22 cellular contexts compared by ENCODE assay signal in genomic region chr1:155326659-155327058, GRCh38. TPM values are rescaled to one million over a fixed set of nuclear protein-coding genes. Genes with fewer than 3 reads are reported as not detected.
DNase-seq lines count a peak whose midpoint lies in the region; ATAC-seq and TF ChIP-seq lines count a peak whose summit lies in the region.
"Had no signal": no experiment of that assay in that cellular context is flagged by ENCODE, and none has a peak within 500 bp of the region (broad histone marks: within the 10 kb centered on the region; RNA-seq: fewer than 3 reads in every experiment).

No MANE protein-coding gene starts in this region.

- H3K27ac Mint-ChIP-seq in activated CD4-positive, alpha-beta T cell treated with anti-CD3 and anti-CD28 coated beads, Interleukin-2, amount 10 ng/mL, durations not matched to agents 7 days and 5 days, result no peak overlapping the region
- H3K27ac Mint-ChIP-seq: neural progenitor cell had no signal

- no peak overlapping the region for H3K27ac ChIP-seq in PC-3 (ENCODE audit: low read length)
- H3K27ac ChIP-seq in neuronal stem cell (replicated peaks; ENCODE audit: low read length), result no peak overlapping the region
- H3K27ac ChIP-seq: C4-2B, cardiac muscle cell, gastrocnemius medialis, neural progenitor cell had no signal

- intact Hi-C loops in PC-3 (cut with micrococcal nuclease), result no loop called here

- DNase-seq in activated CD4-positive, alpha-beta T cell treated with anti-CD3 and anti-CD28 coated beads, Interleukin-2, amount 10 ng/mL, durations not matched to agents 7 days and 5 days, result no peak
- DNase-seq in activated CD4-positive, alpha-beta T cell treated with anti-CD3 and anti-CD28 coated beads, Interleukin-2, amount 50 U/mL, for 4 hours, result no peak
- DNase-seq in PC-3, result no peak
- DNase-seq in neuronal stem cell (ENCODE audit: low spot score), result no peak
- DNase-seq in NCI-H345 treated with DMSO at 0.1 percent for 48 hours (lab: John Stamatoyannopoulos, UW; ENCODE audit: unreplicated experiment), result no peak
- DNase-seq: activated B cell treated with CpG ODN at 0.5 μM for 24 hours; activated CD8-positive, alpha-beta memory T cell treated with anti-CD3 and anti-CD28 coated beads for 24 hours; DMS153; dorsolateral prefrontal cortex; gastrocnemius medialis; mesendoderm; MG63; NCI-H1436 treated with DMSO at 0.1 percent for 48 hours; NCI-H2171 treated with DMSO at 0.1 percent for 48 hours; NCI-H748 treated with DMSO at 0.1 percent for 48 hours; stimulated activated CD4-positive, alpha-beta T cell treated with anti-CD3 and anti-CD28 coated beads, Interleukin-12 subunit alpha, Interleukin-12 subunit beta, amount 100 ng/mL, for 4 hours had no signal

- no peak overlapping the region for H3K9ac ChIP-seq in PC-3 (ENCODE audit: low read length)
- H3K9ac ChIP-seq in neuronal stem cell (ENCODE audit: low read depth, low read length, poor library complexity), result no peak overlapping the region
- H3K9ac ChIP-seq: neural progenitor cell had no signal

- H3K79me2 ChIP-seq in PC-3 (ENCODE audit: low read length), result peaks cover 29% of the 10 kb centered on the region

- POLR2A ChIA-PET in activated CD4-positive, alpha-beta T cell treated with anti-CD3 and anti-CD28 coated beads, Interleukin-2, amount 10 ng/mL, durations not matched to agents 7 days and 5 days (lab: Charles Lee), result no interaction called here
- POLR2A ChIA-PET in PC-3 (lab: Charles Lee; ENCODE audit: unreplicated experiment), result interaction anchor here (0.6 kb wide), 1 partner anchor 16 kb away, joined by 5 read pairs; no protein-coding TSS in a partner anchor

- H3K4me3 ChIP-seq in PC-3 (ENCODE audit: low read length) (no peak overlapping the region), neuronal stem cell (ENCODE audit: low read length in 2 of 2) (no peak overlapping the region)
- H3K4me3 ChIP-seq: cardiac muscle cell, dorsolateral prefrontal cortex, gastrocnemius medialis, MG63, neural progenitor cell had no signal

- no peak overlapping the region for H3K18ac ChIP-seq in neuronal stem cell (ENCODE audit: low read length)

- no TSS peak for BruUV-seq in PC-3 (replicated peaks; lab: Mats Ljungman, UMichigan)

- H4K91ac ChIP-seq in neuronal stem cell (ENCODE audit: low read depth, low read length, poor library complexity), result no peak overlapping the region

- WGBS in neuronal stem cell (ENCODE audit: extremely low coverage in 2 of 2, insufficient read length in 2 of 2, insufficient replicate concordance in 1 of 2), 2 donors, result no CpG with 5 or more reads among the region's 7 CpGs

- no peak overlapping the region for H2BK15ac ChIP-seq in neuronal stem cell (ENCODE audit: low read length)

- 0 out of 2 replicates have a peak, but pooled peaks cover 3% of the 10 kb centered on the region for H4K20me1 ChIP-seq in PC-3 (ENCODE audit: low read length)

- H3K27me3 Mint-ChIP-seq in activated CD4-positive, alpha-beta T cell treated with anti-CD3 and anti-CD28 coated beads, Interleukin-2, amount 10 ng/mL, durations not matched to agents 7 days and 5 days, result no peaks in the 10 kb centered on the region
- H3K27me3 Mint-ChIP-seq: activated B cell treated with CpG ODN at 0.5 μM for 24 hours had no signal

- no peak overlapping the region for H3K4ac ChIP-seq in neuronal stem cell (ENCODE audit: low read length)

- H3K27me3 ChIP-seq in PC-3 (ENCODE audit: low read length) (no peaks in the 10 kb centered on the region), neuronal stem cell (ENCODE audit: control insufficient read depth in 3 of 3, insufficient read depth in 3 of 3, low read depth in 1 of 3, low read length in 3 of 3) (no peaks in the 10 kb centered on the region)
- H3K27me3 ChIP-seq: cardiac muscle cell, dorsolateral prefrontal cortex, gastrocnemius medialis, MG63, neural progenitor cell had no signal

- H2AFZ ChIP-seq in PC-3 (ENCODE audit: low read length) (no peak overlapping the region), neuronal stem cell (ENCODE audit: low read length) (no peak overlapping the region)
- H2AFZ ChIP-seq: neural progenitor cell had no signal

- no peak overlapping the region for H2BK120ac ChIP-seq in neuronal stem cell (ENCODE audit: low read depth, low read length)

- ATAC-seq in PC-3 (no peak), HG02588 (IDR thresholded peaks at IDR 0.05; ENCODE audit: unreplicated experiment) (no peak)
- ATAC-seq: gastrocnemius medialis had no signal

- H3K23ac ChIP-seq in neuronal stem cell (ENCODE audit: low read depth, low read length, poor library complexity), result peak overlapping the region; percentile 43

- H2BK5ac ChIP-seq in neuronal stem cell (ENCODE audit: low read length), result peak overlapping the region; percentile 39

- H3K4me1 Mint-ChIP-seq in activated CD4-positive, alpha-beta T cell treated with anti-CD3 and anti-CD28 coated beads, Interleukin-2, amount 10 ng/mL, durations not matched to agents 7 days and 5 days, result peaks cover 28% of the 10 kb centered on the region

- H3K4me3 Mint-ChIP-seq in activated CD4-positive, alpha-beta T cell treated with anti-CD3 and anti-CD28 coated beads, Interleukin-2, amount 10 ng/mL, durations not matched to agents 7 days and 5 days, result peak overlapping the region; percentile 65

- no peak overlapping the region for H4K8ac ChIP-seq in neuronal stem cell (ENCODE audit: low read depth, low read length)

- CTCF ChIA-PET in activated CD4-positive, alpha-beta T cell treated with anti-CD3 and anti-CD28 coated beads, Interleukin-2, amount 10 ng/mL, durations not matched to agents 7 days and 5 days (lab: Charles Lee), result interaction anchor here (0.6 to 2.0 kb wide), 3 partner anchors 9 to 499 kb away, joined by 3 to 8 read pairs (median 3); no protein-coding TSS in a partner anchor
- CTCF ChIA-PET in PC-3 (lab: Charles Lee), result no interaction called here

- peaks cover 16% of the 10 kb centered on the region for H3K36me3 Mint-ChIP-seq in activated CD4-positive, alpha-beta T cell treated with anti-CD3 and anti-CD28 coated beads, Interleukin-2, amount 10 ng/mL, durations not matched to agents 7 days and 5 days (ENCODE audit: low read depth)

- H3K4me1 ChIP-seq in PC-3 (ENCODE audit: insufficient read depth, low read length) (peaks cover 26% of the 10 kb centered on the region), neuronal stem cell (ENCODE audit: control insufficient read depth in 2 of 2, insufficient read depth in 1 of 2, low read depth in 1 of 2, low read length in 2 of 2) (peaks cover 15 to 16% of the 10 kb centered on the region in 2 donors)

- TF ChIP-seq CTCF in PC-3 (conservative IDR thresholded peaks at IDR 0.05; ENCODE audit: low read depth, low read length), result no peak

- H3K9me2 ChIP-seq in PC-3 (replicated peaks; ENCODE audit: low read length), result no peaks in the 10 kb centered on the region

- H3K79me1 ChIP-seq in neuronal stem cell (ENCODE audit: low read depth, low read length), result peaks cover 19% of the 10 kb centered on the region

- H3K9me3 Mint-ChIP-seq in activated CD4-positive, alpha-beta T cell treated with anti-CD3 and anti-CD28 coated beads, Interleukin-2, amount 10 ng/mL, durations not matched to agents 7 days and 5 days, result no peaks in the 10 kb centered on the region
- H3K9me3 Mint-ChIP-seq: activated B cell treated with CpG ODN at 0.5 μM for 24 hours, neural progenitor cell had no signal

- H3K36me3 ChIP-seq in PC-3 (ENCODE audit: low read depth, low read length) (peaks cover 27% of the 10 kb centered on the region), neuronal stem cell (replicated peaks in 1 of 2; ENCODE audit: control insufficient read depth in 2 of 2, insufficient read depth in 2 of 2, low read length in 2 of 2) (peaks cover 29 to 60% of the 10 kb centered on the region in 2 donors)
- H3K36me3 ChIP-seq: neural progenitor cell had no signal

- H3K4me2 ChIP-seq in PC-3 (ENCODE audit: low read length) (0 out of 2 replicates have a peak overlapping the region, but pooled peaks have one; percentile 93), neuronal stem cell (ENCODE audit: insufficient read depth, low read length, poor library complexity, severe bottlenecking) (no peak overlapping the region)
- H3K4me2 ChIP-seq: neural progenitor cell had no signal

- H3K9me3 ChIP-seq in PC-3 (ENCODE audit: low read length), result no peaks in the 10 kb centered on the region
- H3K9me3 ChIP-seq in neuronal stem cell (replicated peaks in 1 of 2; ENCODE audit: control insufficient read depth in 2 of 2, insufficient read depth in 1 of 2, low read depth in 1 of 2, low read length in 2 of 2), result no peaks in the 10 kb centered on the region
- H3K9me3 ChIP-seq: gastrocnemius medialis, MG63 had no signal

- no peak overlapping the region for H3K14ac ChIP-seq in neuronal stem cell (ENCODE audit: low read length)

- H3F3A ChIP-seq in PC-3 (ENCODE audit: low read length, unreplicated experiment), result no peaks in the 10 kb centered on the region

- H2BK12ac ChIP-seq in neuronal stem cell (ENCODE audit: low read length), result no peak overlapping the region

- no peak overlapping the region for H2AK5ac ChIP-seq in neuronal stem cell (ENCODE audit: low read depth, low read length)

RNA-seq across cellular contexts. Expression of gene RUSC1, which starts 6.0 kb away (rescaled TPM):
- total RNA-seq in activated CD4-positive, alpha-beta T cell treated with anti-CD3 and anti-CD28 coated beads, Interleukin-2, amount 10 ng/mL, durations not matched to agents 7 days and 5 days, result 10 to 100 TPM; 30.2 to 31.6 TPM
- total RNA-seq in PC-3 (2014; rRNA removed), result 80.3 and 85.1 TPM in 2 replicates
- polyA plus RNA-seq in neuronal stem cell (2013, experiment 1 of 2), result 30.3 TPM
- polyA plus RNA-seq in neuronal stem cell (2013, experiment 2 of 2), result 29.9 TPM

RNA-seq across cellular contexts. Expression of gene FDPS, which starts 18.0 kb away (rescaled TPM):
- 100 to 1,000 TPM; 209 to 229 TPM for total RNA-seq in activated CD4-positive, alpha-beta T cell treated with anti-CD3 and anti-CD28 coated beads, Interleukin-2, amount 10 ng/mL, durations not matched to agents 7 days and 5 days
- 301 and 313 TPM in 2 replicates for total RNA-seq in PC-3 (2014; rRNA removed)
- 384 TPM for polyA plus RNA-seq in neuronal stem cell (2013, experiment 1 of 2)
- polyA plus RNA-seq in neuronal stem cell (2013, experiment 2 of 2), result 359 TPM

RNA-seq across cellular contexts. Expression of gene PKLR, which starts 25.4 kb away (rescaled TPM):
- not detected for total RNA-seq in activated CD4-positive, alpha-beta T cell treated with anti-CD3 and anti-CD28 coated beads, Interleukin-2, amount 10 ng/mL, durations not matched to agents 7 days and 5 days
- not detected in 2 replicates for total RNA-seq in PC-3 (2014; rRNA removed)
- 0.06 TPM for polyA plus RNA-seq in neuronal stem cell (2013, experiment 1 of 2)
- polyA plus RNA-seq in neuronal stem cell (2013, experiment 2 of 2), result 0.06 TPM
- total RNA-seq: A172; gastrocnemius medialis; T-helper 2 cell treated with Interferon-gamma antibody and Interleukin-4, amounts not matched to agents 100 ng/mL and 5 ng/mL, for 36 hours had no signal
- polyA plus RNA-seq: cardiac muscle cell had no signal

RNA-seq across cellular contexts. Expression of gene HCN3, which starts 49.4 kb away (rescaled TPM):
- 1 to 10 TPM; 2.5 to 3.4 TPM for total RNA-seq in activated CD4-positive, alpha-beta T cell treated with anti-CD3 and anti-CD28 coated beads, Interleukin-2, amount 10 ng/mL, durations not matched to agents 7 days and 5 days
- total RNA-seq in PC-3 (2014; rRNA removed), result 1.8 and 1.9 TPM in 2 replicates
- polyA plus RNA-seq in neuronal stem cell (2013, experiment 1 of 2), result 2.9 TPM
- polyA plus RNA-seq in neuronal stem cell (2013, experiment 2 of 2), result 2.9 TPM

RNA-seq across cellular contexts. Expression of gene CLK2, which starts 53.4 kb away (rescaled TPM):
- total RNA-seq in activated CD4-positive, alpha-beta T cell treated with anti-CD3 and anti-CD28 coated beads, Interleukin-2, amount 10 ng/mL, durations not matched to agents 7 days and 5 days, result 100 to 1,000 TPM in 1 of 2 experiments, 10 to 100 TPM in 1; 100.0 to 104 TPM
- total RNA-seq in PC-3 (2014; rRNA removed), result 44.5 and 49.9 TPM in 2 replicates
- 55.4 TPM for polyA plus RNA-seq in neuronal stem cell (2013, experiment 1 of 2)
- 54.0 TPM for polyA plus RNA-seq in neuronal stem cell (2013, experiment 2 of 2)
